1 cellular context compared by ENCODE assay signal in the genomic region with DNA sequence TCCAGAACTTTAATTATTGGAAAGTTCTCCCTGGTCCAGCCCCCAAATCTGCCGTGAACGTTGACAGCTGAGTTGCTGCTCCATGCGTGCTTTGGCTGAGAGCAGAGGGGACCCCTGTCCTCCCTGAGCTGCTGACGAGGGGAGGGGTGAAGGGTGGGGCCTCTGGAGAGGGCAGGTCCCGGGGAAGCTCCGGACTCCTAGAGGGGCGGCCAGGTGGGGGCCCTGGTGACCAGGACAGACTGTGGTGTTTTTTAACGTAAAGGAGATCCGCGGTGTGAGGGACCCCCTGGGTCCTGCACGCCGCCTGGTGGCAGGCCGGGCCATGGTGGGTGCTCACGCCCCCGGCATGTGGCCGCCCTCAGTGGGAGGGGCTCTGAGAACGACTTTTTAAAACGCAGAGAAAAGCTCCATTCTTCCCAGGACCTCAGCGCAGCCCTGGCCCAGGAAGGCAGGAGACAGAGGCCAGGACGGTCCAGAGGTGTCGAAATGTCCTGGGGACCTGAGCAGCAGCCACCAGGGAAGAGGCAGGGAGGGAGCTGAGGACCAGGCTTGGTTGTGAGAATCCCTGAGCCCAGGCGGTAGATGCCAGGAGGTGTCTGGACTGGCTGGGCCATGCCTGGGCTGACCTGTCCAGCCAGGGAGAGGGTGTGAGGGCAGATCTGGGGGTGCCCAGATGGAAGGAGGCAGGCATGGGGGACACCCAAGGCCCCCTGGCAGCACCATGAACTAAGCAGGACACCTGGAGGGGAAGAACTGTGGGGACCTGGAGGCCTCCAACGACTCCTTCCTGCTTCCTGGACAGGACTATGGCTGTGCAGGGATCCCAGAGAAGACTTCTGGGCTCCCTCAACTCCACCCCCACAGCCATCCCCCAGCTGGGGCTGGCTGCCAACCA.
TF ChIP-seq lines count a peak whose summit lies in the region.

A gene (plus strand): TSS at position 410 of the 895 bp plus-strand sequence. CDS start 397 bp downstream, at position 807.

TF ChIP-seq in K562, 482 proteins besides CTCF, POLR2A, EP300 and RAD21 (continued from another document):
- TF ChIP-seq, protein P1, sequence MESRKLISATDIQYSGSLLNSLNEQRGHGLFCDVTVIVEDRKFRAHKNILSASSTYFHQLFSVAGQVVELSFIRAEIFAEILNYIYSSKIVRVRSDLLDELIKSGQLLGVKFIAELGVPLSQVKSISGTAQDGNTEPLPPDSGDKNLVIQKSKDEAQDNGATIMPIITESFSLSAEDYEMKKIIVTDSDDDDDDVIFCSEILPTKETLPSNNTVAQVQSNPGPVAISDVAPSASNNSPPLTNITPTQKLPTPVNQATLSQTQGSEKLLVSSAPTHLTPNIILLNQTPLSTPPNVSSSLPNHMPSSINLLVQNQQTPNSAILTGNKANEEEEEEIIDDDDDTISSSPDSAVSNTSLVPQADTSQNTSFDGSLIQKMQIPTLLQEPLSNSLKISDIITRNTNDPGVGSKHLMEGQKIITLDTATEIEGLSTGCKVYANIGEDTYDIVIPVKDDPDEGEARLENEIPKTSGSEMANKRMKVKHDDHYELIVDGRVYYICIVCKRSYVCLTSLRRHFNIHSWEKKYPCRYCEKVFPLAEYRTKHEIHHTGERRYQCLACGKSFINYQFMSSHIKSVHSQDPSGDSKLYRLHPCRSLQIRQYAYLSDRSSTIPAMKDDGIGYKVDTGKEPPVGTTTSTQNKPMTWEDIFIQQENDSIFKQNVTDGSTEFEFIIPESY (CRISPR knock-in tag; IDR thresholded peaks at IDR 0.05): 0 out of 2 replicates have a peak, but pooled peaks have one; percentile 6
- TF ChIP-seq KLF13 (tag; IDR thresholded peaks at IDR 0.05; ENCODE audit: borderline replicate concordance, low read depth) (0 out of 2 replicates have a peak, but pooled peaks have one; percentile 48), SMAD3 (CRISPR knock-in tag; conservative IDR thresholded peaks at IDR 0.05) (no peak), FOS (IDR thresholded peaks at IDR 0.05; ENCODE audit: extremely low read depth, insufficient read length) (no peak), ESRRA (IDR thresholded peaks at IDR 0.05; ENCODE audit: borderline replicate concordance, low read depth) (no peak), SMARCE1 (IDR thresholded peaks at IDR 0.05) (no peak), RUNX1 (IDR thresholded peaks at IDR 0.05; ENCODE audit: low read depth) (no peak), RBM25 (IDR thresholded peaks at IDR 0.05; ENCODE audit: low read depth, low read length, severe bottlenecking) (no peak), HDAC6 (IDR thresholded peaks at IDR 0.05; ENCODE audit: low read depth, low read length) (no peak), EP400 (IDR thresholded peaks at IDR 0.05) (no peak), GATAD2A (IDR thresholded peaks at IDR 0.05) (0 out of 2 replicates have a peak, but pooled peaks have one; percentile 36), CCAR2 (IDR thresholded peaks at IDR 0.05; ENCODE audit: low read depth, low read length) (no peak), HMGN3 (IDR thresholded peaks at IDR 0.05; ENCODE audit: borderline replicate concordance, extremely low read depth, insufficient read length, low read depth, low read length) (peak; percentile 38)
- TF ChIP-seq, protein P2, sequence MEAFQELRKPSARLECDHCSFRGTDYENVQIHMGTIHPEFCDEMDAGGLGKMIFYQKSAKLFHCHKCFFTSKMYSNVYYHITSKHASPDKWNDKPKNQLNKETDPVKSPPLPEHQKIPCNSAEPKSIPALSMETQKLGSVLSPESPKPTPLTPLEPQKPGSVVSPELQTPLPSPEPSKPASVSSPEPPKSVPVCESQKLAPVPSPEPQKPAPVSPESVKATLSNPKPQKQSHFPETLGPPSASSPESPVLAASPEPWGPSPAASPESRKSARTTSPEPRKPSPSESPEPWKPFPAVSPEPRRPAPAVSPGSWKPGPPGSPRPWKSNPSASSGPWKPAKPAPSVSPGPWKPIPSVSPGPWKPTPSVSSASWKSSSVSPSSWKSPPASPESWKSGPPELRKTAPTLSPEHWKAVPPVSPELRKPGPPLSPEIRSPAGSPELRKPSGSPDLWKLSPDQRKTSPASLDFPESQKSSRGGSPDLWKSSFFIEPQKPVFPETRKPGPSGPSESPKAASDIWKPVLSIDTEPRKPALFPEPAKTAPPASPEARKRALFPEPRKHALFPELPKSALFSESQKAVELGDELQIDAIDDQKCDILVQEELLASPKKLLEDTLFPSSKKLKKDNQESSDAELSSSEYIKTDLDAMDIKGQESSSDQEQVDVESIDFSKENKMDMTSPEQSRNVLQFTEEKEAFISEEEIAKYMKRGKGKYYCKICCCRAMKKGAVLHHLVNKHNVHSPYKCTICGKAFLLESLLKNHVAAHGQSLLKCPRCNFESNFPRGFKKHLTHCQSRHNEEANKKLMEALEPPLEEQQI (IDR thresholded peaks at IDR 0.05): no peak
